Comparison of ENCODE assay signal across 19 cellular contexts in genomic region chr6:135581211-135581610, GRCh38.
DNase-seq lines count a peak whose midpoint lies in the region; ATAC-seq, FAIRE-seq and TF ChIP-seq lines count a peak whose summit lies in the region.
"Had no signal": no experiment of that assay in that cellular context is flagged by ENCODE, and none has a peak within 500 bp of the region (broad histone marks: within the 10 kb centered on the region; RNA-seq: fewer than 3 reads in every experiment).

No MANE protein-coding gene starts in this region.

- DNase-seq in GM23338 (ENCODE audit: low spot score) (peak; percentile 76), H9 (no peak), H1 (ENCODE audit: low read depth in 1 of 2, low spot score in 2 of 2) (no peak), iPS-NIHi7 (ENCODE audit: extremely low spot score) (peak; percentile 20), DMS79 (lab: John Stamatoyannopoulos, UW) (no peak), progenitor cell of endocrine pancreas (ENCODE audit: low spot score, unreplicated experiment) (no peak), NCI-H187 treated with DMSO at 0.1 percent for 48 hours (lab: John Stamatoyannopoulos, UW) (no peak)
- DNase-seq: BE2C; CD8-positive, alpha-beta T cell; COR-L47; DMS153; DND-41; GDM1 had no signal

- H3K4me3 ChIP-seq in GM23338 (no peak overlapping the region), H1 (ENCODE audit: extremely low read depth in 1 of 4, insufficient read depth in 2 of 4, low read depth in 3 of 4, low read length in 4 of 4) (no peak overlapping the region)
- H3K4me3 ChIP-seq: A549, HAP-1 had no signal

- no peak overlapping the region for H2BK20ac ChIP-seq in H9 (ENCODE audit: low read depth, low read length, poor library complexity, severe bottlenecking)
- no peak overlapping the region for H2BK20ac ChIP-seq in H1 (ENCODE audit: low read length)

- no peak overlapping the region for H3K4me3 Mint-ChIP-seq in GM23338
- peak overlapping the region in 1 of 2 experiments; percentile 3; a peak in 1 of 5 replicates for H3K4me3 Mint-ChIP-seq in H9
- H3K4me3 Mint-ChIP-seq in progenitor cell of endocrine pancreas (ENCODE audit: low read depth): no peak overlapping the region
- H3K4me3 Mint-ChIP-seq: CD8-positive, alpha-beta T cell had no signal

- no peak overlapping the region for H2BK12ac ChIP-seq in H9 (ENCODE audit: insufficient read length, low read depth, low read length)
- no peak overlapping the region; the same call in 1 of the 2 replicates for H2BK12ac ChIP-seq in H1 (ENCODE audit: low read depth, low read length)

- H3K36me3 Mint-ChIP-seq in GM23338 (ENCODE audit: low read depth): no peaks in the 10 kb centered on the region
- no peaks in the 10 kb centered on the region; a peak in 1 of 7 replicates for H3K36me3 Mint-ChIP-seq in H9 (ENCODE audit: insufficient read depth in 1 of 3, low read depth in 3 of 3)
- H3K36me3 Mint-ChIP-seq in progenitor cell of endocrine pancreas (ENCODE audit: insufficient read depth): no peaks in the 10 kb centered on the region
- H3K36me3 Mint-ChIP-seq: CD8-positive, alpha-beta T cell had no signal

- CTCF ChIA-PET in H1 (lab: Charles Lee; ENCODE audit: partially characterized antibody): interaction anchor here (0.7 to 4.3 kb wide), 3 partner anchors 11 to 48 kb away, joined by 3 to 18 read pairs (median 3); no protein-coding TSS in a partner anchor

- H3K56ac ChIP-seq in H9 (ENCODE audit: insufficient read length, low read depth, low read length) (no peak overlapping the region), H1 (replicated peaks; ENCODE audit: insufficient read length, low read depth, low read length) (no peak overlapping the region)

- peak in 1 of 2 experiments; percentile 39; a peak in 1 of 3 replicates for TF ChIP-seq EP300 in H1 (IDR thresholded peaks at IDR 0.05; ENCODE audit: borderline replicate concordance in 1 of 2, low read depth in 2 of 2, low read length in 2 of 2)

- no peak overlapping the region for H4K8ac ChIP-seq in H9 (replicated peaks; ENCODE audit: insufficient read length, low read depth, low read length)
- no peak overlapping the region for H4K8ac ChIP-seq in H1 (ENCODE audit: extremely low read depth, insufficient read depth, low read length)

- H3K9me3 Mint-ChIP-seq in GM23338 (no peaks in the 10 kb centered on the region), H9 (no peaks in the 10 kb centered on the region), progenitor cell of endocrine pancreas (ENCODE audit: low read depth) (no peaks in the 10 kb centered on the region)
- H3K9me3 Mint-ChIP-seq: CD8-positive, alpha-beta T cell had no signal

- no peaks in the 10 kb centered on the region for H3K79me2 ChIP-seq in GM23338 (replicated peaks; ENCODE audit: insufficient read depth)
- H3K79me2 ChIP-seq in H9 (ENCODE audit: insufficient read depth, low read length): no peaks in the 10 kb centered on the region
- no peaks in the 10 kb centered on the region for H3K79me2 ChIP-seq in H1 (ENCODE audit: control insufficient read depth in 1 of 2, insufficient read depth in 2 of 2, low read length in 2 of 2)

- H3K9me3 ChIP-seq in H9 (ENCODE audit: control insufficient read depth, low read depth, low read length) (no peaks in the 10 kb centered on the region), H1 (ENCODE audit: insufficient read depth in 2 of 2, low read depth in 1 of 2, low read length in 1 of 2) (no peaks in the 10 kb centered on the region)
- H3K9me3 ChIP-seq: A549, BE2C, HAP-1 had no signal

- H3K4me1 Mint-ChIP-seq in GM23338 (peaks cover 9% of the 10 kb centered on the region), H9 (peaks cover 21 to 22% of the 10 kb centered on the region in 2 experiments), progenitor cell of endocrine pancreas (ENCODE audit: low read depth) (no peaks in the 10 kb centered on the region)

- H3K27me3 ChIP-seq in GM23338 (ENCODE audit: insufficient read depth) (no peaks in the 10 kb centered on the region), H9 (ENCODE audit: insufficient read depth, low read length) (no peaks in the 10 kb centered on the region), H1 (replicated peaks in 1 of 4; ENCODE audit: control insufficient read depth in 3 of 4, extremely low read depth in 1 of 4, insufficient read depth in 3 of 4, low read length in 3 of 4) (no peaks in the 10 kb centered on the region)
- H3K27me3 ChIP-seq: BE2C had no signal

- H4K91ac ChIP-seq in H9 (ENCODE audit: insufficient read length, low read depth, low read length) (no peak overlapping the region), H1 (replicated peaks; ENCODE audit: insufficient read length, low read length) (no peak overlapping the region)

- TF ChIP-seq CTCF in GM23338 (conservative IDR thresholded peaks at IDR 0.05; ENCODE audit: low read depth in 2 of 2) (no peak), H9 (conservative IDR thresholded peaks at IDR 0.05) (no peak), H1 (IDR thresholded peaks at IDR 0.05; ENCODE audit: control extremely low read depth in 1 of 3, insufficient read depth in 1 of 3, low read depth in 1 of 3, low read length in 3 of 3) (no peak), progenitor cell of endocrine pancreas (IDR thresholded peaks at IDR 0.05; ENCODE audit: unreplicated experiment) (no peak)

- no peak for TF ChIP-seq RAD21 in H1 (IDR thresholded peaks at IDR 0.05 in 1 of 2, conservative IDR thresholded peaks at IDR 0.05 in 1 of 2; ENCODE audit: low read depth in 2 of 2, low read length in 2 of 2)

- no peak overlapping the region for H3K4ac ChIP-seq in H9 (ENCODE audit: low read depth, low read length)
- H3K4ac ChIP-seq in H1 (replicated peaks; ENCODE audit: insufficient read length, low read depth, low read length): no peak overlapping the region

- H3T11ph ChIP-seq in H9 (ENCODE audit: low read length): no peak overlapping the region

- H4K20me1 ChIP-seq in GM23338 (replicated peaks; ENCODE audit: insufficient read depth): no peaks in the 10 kb centered on the region
- H4K20me1 ChIP-seq in H9 (ENCODE audit: control insufficient read depth, insufficient read depth, insufficient read length): no peaks in the 10 kb centered on the region
- no peaks in the 10 kb centered on the region for H4K20me1 ChIP-seq in H1 (replicated peaks in 1 of 2; ENCODE audit: control insufficient read depth in 1 of 2, insufficient read depth in 2 of 2, low read length in 2 of 2)

- H3K14ac ChIP-seq in H9 (ENCODE audit: insufficient read depth, low read length): no peak overlapping the region
- no peak overlapping the region for H3K14ac ChIP-seq in H1 (ENCODE audit: insufficient read length)

- H3K27me3 Mint-ChIP-seq in GM23338 (ENCODE audit: insufficient read depth, low read depth, poor library complexity) (no peaks in the 10 kb centered on the region), H9 (ENCODE audit: low read depth) (no peaks in the 10 kb centered on the region), progenitor cell of endocrine pancreas (no peaks in the 10 kb centered on the region)

- H2AK5ac ChIP-seq in H9 (ENCODE audit: insufficient read length, low read length): no peak overlapping the region
- 0 out of 2 replicates have a peak overlapping the region, but pooled peaks have one; percentile 2 for H2AK5ac ChIP-seq in H1 (ENCODE audit: low read depth, low read length)

- no peaks in the 10 kb centered on the region for H3F3A ChIP-seq in GM23338 (replicated peaks; ENCODE audit: low read depth)

- H3K9me2 ChIP-seq in GM23338 (ENCODE audit: insufficient read depth): peaks cover 6% of the 10 kb centered on the region

- WGBS in H9 (ENCODE audit: extremely low coverage, insufficient read length, low lambda C conversion rate): 100% methylated on average over 1 of the region's 3 CpGs
- WGBS in H1 (ENCODE audit: extremely low coverage in 1 of 2, insufficient coverage in 1 of 2, insufficient read length in 1 of 2, insufficient replicate concordance in 2 of 2, low coverage in 1 of 2, low lambda C conversion rate in 2 of 2, missing lambda C conversion rate in 1 of 2), 2 experiments: 78% methylated on average over 3 of the region's 3 CpGs; no CpG with 5 or more reads in 1 of the 2 experiments

- no peak overlapping the region for H2BK120ac ChIP-seq in H9 (ENCODE audit: low read depth, low read length, poor library complexity, severe bottlenecking)
- H2BK120ac ChIP-seq in H1 (replicated peaks; ENCODE audit: low read depth, low read length): no peak overlapping the region

- H2BK5ac ChIP-seq in H9 (ENCODE audit: insufficient read length, low read length): no peak overlapping the region
- 0 out of 2 replicates have a peak overlapping the region, but pooled peaks have one; percentile 49 for H2BK5ac ChIP-seq in H1 (ENCODE audit: low read depth, low read length)

- H3K18ac ChIP-seq in H9 (ENCODE audit: insufficient read length, low read depth, low read length): no peak overlapping the region
- H3K18ac ChIP-seq in H1 (ENCODE audit: extremely low read depth, low read length): no peak overlapping the region

- POLR2A ChIA-PET in H1 (lab: Charles Lee; ENCODE audit: partially characterized antibody): interaction anchor here (0.6 to 1.4 kb wide), 2 partner anchors 12 to 54 kb away, joined by 3 read pairs; no protein-coding TSS in a partner anchor

- no peak overlapping the region for H2AFZ ChIP-seq in GM23338
- H2AFZ ChIP-seq in H9 (ENCODE audit: low read length): no peak overlapping the region
- H2AFZ ChIP-seq in H1 (ENCODE audit: low read length): peak overlapping the region; percentile 76; the same call in 1 of the 2 replicates

- H3K27ac Mint-ChIP-seq in GM23338: no peak overlapping the region
- H3K27ac Mint-ChIP-seq in H9: peak overlapping the region in 2 of 3 experiments; percentile 11 to 45; a peak in 3 of 7 replicates
- H3K27ac Mint-ChIP-seq in progenitor cell of endocrine pancreas: no peak overlapping the region
- H3K27ac Mint-ChIP-seq: CD8-positive, alpha-beta T cell had no signal

- H3K23me2 ChIP-seq in H9 (ENCODE audit: insufficient read length, low read depth, low read length, poor library complexity, severe bottlenecking) (no peaks in the 10 kb centered on the region), H1 (ENCODE audit: low read depth, low read length) (no peaks in the 10 kb centered on the region)

- ATAC-seq in GM23338: peak; percentile 79; the same call in 2 of the 3 replicates
- ATAC-seq: A549; CD8-positive, alpha-beta T cell; HepG2 had no signal

- FAIRE-seq in H1 (lab: Jason Lieb, UNC): no peak
- FAIRE-seq: A549, D721Med, GM19239, HepG2 had no signal

- H3K36me3 ChIP-seq in GM23338 (ENCODE audit: insufficient read depth) (no peaks in the 10 kb centered on the region), H1 (ENCODE audit: control insufficient read depth in 2 of 4, insufficient read depth in 4 of 4, low read length in 3 of 4) (no peaks in the 10 kb centered on the region)
- H3K36me3 ChIP-seq: BE2C, HAP-1 had no signal

- H3K4me2 ChIP-seq in GM23338 (0 out of 2 replicates have a peak overlapping the region, but pooled peaks have one; percentile 0), H9 (ENCODE audit: insufficient read depth, insufficient read length, low read length) (no peak overlapping the region), H1 (ENCODE audit: insufficient read depth in 1 of 2, low read depth in 2 of 2, low read length in 2 of 2) (no peak overlapping the region)
- H3K4me2 ChIP-seq: A549 had no signal

- no peak overlapping the region for H2BK15ac ChIP-seq in H9 (ENCODE audit: low read depth, low read length)
- no peak overlapping the region for H2BK15ac ChIP-seq in H1 (ENCODE audit: low read length)

- H3K4me1 ChIP-seq in GM23338 (ENCODE audit: insufficient read depth): no peaks in the 10 kb centered on the region
- H3K4me1 ChIP-seq in H9 (ENCODE audit: insufficient read depth, low read length): peaks cover 5% of the 10 kb centered on the region; the same call in 1 of the 2 replicates
- H3K4me1 ChIP-seq in H1 (replicated peaks in 1 of 4; ENCODE audit: control insufficient read depth in 3 of 4, insufficient read depth in 4 of 4, low read length in 3 of 4): peaks cover 0 to 8% (median 1%) of the 10 kb centered on the region in 4 experiments; a peak in 3 of 7 replicates
- H3K4me1 ChIP-seq: A549, BE2C, HAP-1 had no signal

- H3K27ac ChIP-seq in GM23338 (ENCODE audit: low read depth): peak overlapping the region; percentile 15; the same call in 1 of the 2 replicates
- H3K27ac ChIP-seq in H9 (ENCODE audit: insufficient read length, low read depth, low read length): no peak overlapping the region
- H3K27ac ChIP-seq in H1 (ENCODE audit: low read depth, low read length): no peak overlapping the region
- H3K27ac ChIP-seq: A549, C4-2B had no signal

- H3K79me1 ChIP-seq in H9 (ENCODE audit: insufficient read depth, low read depth, low read length, poor library complexity, severe bottlenecking) (no peaks in the 10 kb centered on the region), H1 (ENCODE audit: low read depth, low read length) (no peaks in the 10 kb centered on the region)

- H3K23ac ChIP-seq in H9 (ENCODE audit: insufficient read length, low read depth, low read length) (no peak overlapping the region), H1 (ENCODE audit: insufficient read length) (no peak overlapping the region)

- no peak overlapping the region for H3K9ac ChIP-seq in H9 (ENCODE audit: extremely low read depth, insufficient read length, low read length)
- H3K9ac ChIP-seq in H1 (replicated peaks in 1 of 4; ENCODE audit: extremely low read depth in 1 of 4, low read depth in 3 of 4, low read length in 3 of 4): no peak overlapping the region

- no peak overlapping the region for H4K5ac ChIP-seq in H9 (ENCODE audit: insufficient read length, low read depth, low read length)
- no peak overlapping the region for H4K5ac ChIP-seq in H1 (ENCODE audit: insufficient read length, low read depth, low read length)

- no peak for TF ChIP-seq POLR2A in H1 (IDR thresholded peaks at IDR 0.05; ENCODE audit: control extremely low read depth in 1 of 2, low read depth in 2 of 2, low read length in 2 of 2)

Comparison
In these comparisons a context has a peak if more than half of its experiments do, and no peak if none do; other contexts are left out.
1. DNase-seq: peak in GM23338 (single experiment) and iPS-NIHi7 (single experiment); none in H9 (single experiment), H1 (0 of 2), DMS79 (single experiment), progenitor cell of endocrine pancreas (single experiment) and NCI-H187 treated with DMSO at 0.1 percent for 48 hours (single experiment).
2. H3K27ac Mint-ChIP-seq: peak in H9 (2 of 3); none in GM23338 (single experiment) and progenitor cell of endocrine pancreas (single experiment).